Comparison of ENCODE assay signal across 1 cellular context in the genomic region with DNA sequence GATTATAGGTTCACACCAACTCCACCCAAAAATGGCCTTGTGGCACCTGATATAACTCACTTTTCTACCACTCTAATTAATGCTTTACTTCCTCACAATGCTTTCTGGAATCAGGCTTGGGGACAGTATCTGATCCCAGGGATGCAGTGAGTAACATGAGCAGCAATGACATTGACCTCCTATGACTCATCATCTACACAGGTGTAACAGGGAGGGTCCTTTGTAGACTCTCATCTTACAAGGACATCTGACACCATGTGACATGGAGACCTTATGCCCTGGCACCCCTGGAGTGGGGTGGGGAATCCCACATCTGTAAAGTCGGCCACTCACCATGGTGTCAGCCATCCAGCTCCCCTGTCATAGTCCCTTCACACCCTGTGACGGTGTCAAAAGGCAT.
A peak's percentile ranks its signal among the peaks of the same experiment; 100 is the strongest.
TF ChIP-seq lines count a peak whose summit lies in the region.

No MANE protein-coding gene starts in this region.

TF ChIP-seq in HCT116, 20 proteins besides CTCF, POLR2A, EP300 and RAD21 (continued from another document):
- TF ChIP-seq, protein P1, sequence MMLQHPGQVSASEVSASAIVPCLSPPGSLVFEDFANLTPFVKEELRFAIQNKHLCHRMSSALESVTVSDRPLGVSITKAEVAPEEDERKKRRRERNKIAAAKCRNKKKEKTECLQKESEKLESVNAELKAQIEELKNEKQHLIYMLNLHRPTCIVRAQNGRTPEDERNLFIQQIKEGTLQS (IDR thresholded peaks at IDR 0.05), result 0 out of 2 replicates have a peak, but pooled peaks have one; percentile 11
- TF ChIP-seq, protein P2, sequence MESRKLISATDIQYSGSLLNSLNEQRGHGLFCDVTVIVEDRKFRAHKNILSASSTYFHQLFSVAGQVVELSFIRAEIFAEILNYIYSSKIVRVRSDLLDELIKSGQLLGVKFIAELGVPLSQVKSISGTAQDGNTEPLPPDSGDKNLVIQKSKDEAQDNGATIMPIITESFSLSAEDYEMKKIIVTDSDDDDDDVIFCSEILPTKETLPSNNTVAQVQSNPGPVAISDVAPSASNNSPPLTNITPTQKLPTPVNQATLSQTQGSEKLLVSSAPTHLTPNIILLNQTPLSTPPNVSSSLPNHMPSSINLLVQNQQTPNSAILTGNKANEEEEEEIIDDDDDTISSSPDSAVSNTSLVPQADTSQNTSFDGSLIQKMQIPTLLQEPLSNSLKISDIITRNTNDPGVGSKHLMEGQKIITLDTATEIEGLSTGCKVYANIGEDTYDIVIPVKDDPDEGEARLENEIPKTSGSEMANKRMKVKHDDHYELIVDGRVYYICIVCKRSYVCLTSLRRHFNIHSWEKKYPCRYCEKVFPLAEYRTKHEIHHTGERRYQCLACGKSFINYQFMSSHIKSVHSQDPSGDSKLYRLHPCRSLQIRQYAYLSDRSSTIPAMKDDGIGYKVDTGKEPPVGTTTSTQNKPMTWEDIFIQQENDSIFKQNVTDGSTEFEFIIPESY (IDR thresholded peaks at IDR 0.05; ENCODE audit: extremely low read depth, insufficient replicate concordance, low read length), result no peak
- TF ChIP-seq FOSL1 (IDR thresholded peaks at IDR 0.05; ENCODE audit: low read depth) (peak; percentile 63), SIN3A (IDR thresholded peaks at IDR 0.05; ENCODE audit: low read depth) (no peak), EGR1 (IDR thresholded peaks at IDR 0.05; ENCODE audit: low read depth) (no peak), YY1 (IDR thresholded peaks at IDR 0.05; ENCODE audit: extremely low read depth, insufficient replicate concordance, low read depth, low read length) (no peak), SRF (IDR thresholded peaks at IDR 0.05; ENCODE audit: low read depth) (no peak), SP1 (IDR thresholded peaks at IDR 0.05; ENCODE audit: low read depth) (peak; percentile 36), EZH2 (IDR thresholded peaks at IDR 0.05) (no peak), ELF1 (IDR thresholded peaks at IDR 0.05; ENCODE audit: borderline replicate concordance, low read depth) (no peak), CEBPB (IDR thresholded peaks at IDR 0.05; ENCODE audit: low read depth) (peak; percentile 33; the same call in 1 of the 2 replicates), TCF7L2 (IDR thresholded peaks at IDR 0.05; ENCODE audit: borderline replicate concordance, extremely low read depth, insufficient read depth, insufficient read length) (peak; percentile 72), POLR2AphosphoS5 (IDR thresholded peaks at IDR 0.05; ENCODE audit: low read depth, low read length) (no peak), JUND (IDR thresholded peaks at IDR 0.05) (peak; percentile 59), CBX3 (IDR thresholded peaks at IDR 0.05; ENCODE audit: low read depth) (peak; percentile 55; the same call in 1 of the 2 replicates)
- TF ChIP-seq, protein P3, sequence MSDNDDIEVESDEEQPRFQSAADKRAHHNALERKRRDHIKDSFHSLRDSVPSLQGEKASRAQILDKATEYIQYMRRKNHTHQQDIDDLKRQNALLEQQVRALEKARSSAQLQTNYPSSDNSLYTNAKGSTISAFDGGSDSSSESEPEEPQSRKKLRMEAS (IDR thresholded peaks at IDR 0.05), result peak; percentile 45; the same call in 1 of the 2 replicates
